2 cellular contexts compared by ENCODE assay signal in the genomic region with DNA sequence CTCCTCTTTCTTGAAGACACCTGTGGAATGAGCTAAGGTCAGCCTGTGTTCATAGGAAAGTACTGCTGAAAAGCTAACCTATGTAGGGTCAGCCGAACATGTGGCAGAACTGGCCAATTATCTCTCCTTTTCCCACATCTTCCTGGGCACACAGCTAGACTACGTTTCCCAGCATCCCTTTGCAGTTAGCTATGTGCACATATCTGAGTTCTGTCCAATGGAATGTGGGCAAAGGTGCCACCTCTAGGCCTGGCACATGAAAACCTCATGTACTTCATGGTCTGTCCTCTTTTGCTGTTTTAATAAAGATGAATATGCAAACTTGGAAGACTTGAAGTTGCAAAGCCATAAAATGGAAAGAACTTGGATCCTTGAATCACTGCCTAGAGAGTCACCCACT.
TF ChIP-seq lines count a peak whose summit lies in the region.

No MANE protein-coding gene starts in this region.

TF ChIP-seq in GM12878, 131 proteins besides CTCF, POLR2A, EP300 and RAD21:
- TF ChIP-seq MTA2 (IDR thresholded peaks at IDR 0.05; ENCODE audit: low read depth) = no peak
- TF ChIP-seq NR2C2 (IDR thresholded peaks at IDR 0.05; ENCODE audit: borderline replicate concordance, control insufficient read depth, insufficient read length, low read depth) = peak; percentile 25

TF ChIP-seq in HepG2, 621 proteins besides CTCF, POLR2A, EP300 and RAD21:
- 0 out of 2 replicates have a peak, but pooled peaks have one; percentile 26 for TF ChIP-seq ZNF143 (CRISPR knock-in tag; IDR thresholded peaks at IDR 0.05)
- no peak for TF ChIP-seq MXI1 (IDR thresholded peaks at IDR 0.05; ENCODE audit: borderline replicate concordance, low read depth, low read length)
- no peak for TF ChIP-seq NR2F6 (IDR thresholded peaks at IDR 0.05)
- no peak for TF ChIP-seq NR2F6 (CRISPR knock-in tag; IDR thresholded peaks at IDR 0.05)
- no peak for TF ChIP-seq ZNF34 (CRISPR knock-in tag; IDR thresholded peaks at IDR 0.05; ENCODE audit: borderline replicate concordance)
